ENCODE assay signal across 6 cellular contexts in genomic region chr9:28848671-28849070, GRCh38.
"Had no signal": no experiment of that assay in that cellular context is flagged by ENCODE, and none has a peak within 500 bp of the region (broad histone marks: within the 10 kb centered on the region; RNA-seq: fewer than 3 reads in every experiment).

No MANE protein-coding gene starts in this region.

- DNase-seq: GM23248, GOT3, H7, HFFc6 had no signal

- H2AFZ ChIP-seq: GM23248 had no signal

- H3K9ac ChIP-seq: GM23248 had no signal

- H3K36me3 ChIP-seq: HAP-1 had no signal

- H3K27ac ChIP-seq: GM23248, HL-60 had no signal

- H3K4me1 ChIP-seq: HAP-1 had no signal

- H3K4me3 ChIP-seq: GM23248, HAP-1 had no signal

- H3K9me3 ChIP-seq: HAP-1 had no signal
